ENCODE assay signal across 11 cellular contexts in the genomic region with DNA sequence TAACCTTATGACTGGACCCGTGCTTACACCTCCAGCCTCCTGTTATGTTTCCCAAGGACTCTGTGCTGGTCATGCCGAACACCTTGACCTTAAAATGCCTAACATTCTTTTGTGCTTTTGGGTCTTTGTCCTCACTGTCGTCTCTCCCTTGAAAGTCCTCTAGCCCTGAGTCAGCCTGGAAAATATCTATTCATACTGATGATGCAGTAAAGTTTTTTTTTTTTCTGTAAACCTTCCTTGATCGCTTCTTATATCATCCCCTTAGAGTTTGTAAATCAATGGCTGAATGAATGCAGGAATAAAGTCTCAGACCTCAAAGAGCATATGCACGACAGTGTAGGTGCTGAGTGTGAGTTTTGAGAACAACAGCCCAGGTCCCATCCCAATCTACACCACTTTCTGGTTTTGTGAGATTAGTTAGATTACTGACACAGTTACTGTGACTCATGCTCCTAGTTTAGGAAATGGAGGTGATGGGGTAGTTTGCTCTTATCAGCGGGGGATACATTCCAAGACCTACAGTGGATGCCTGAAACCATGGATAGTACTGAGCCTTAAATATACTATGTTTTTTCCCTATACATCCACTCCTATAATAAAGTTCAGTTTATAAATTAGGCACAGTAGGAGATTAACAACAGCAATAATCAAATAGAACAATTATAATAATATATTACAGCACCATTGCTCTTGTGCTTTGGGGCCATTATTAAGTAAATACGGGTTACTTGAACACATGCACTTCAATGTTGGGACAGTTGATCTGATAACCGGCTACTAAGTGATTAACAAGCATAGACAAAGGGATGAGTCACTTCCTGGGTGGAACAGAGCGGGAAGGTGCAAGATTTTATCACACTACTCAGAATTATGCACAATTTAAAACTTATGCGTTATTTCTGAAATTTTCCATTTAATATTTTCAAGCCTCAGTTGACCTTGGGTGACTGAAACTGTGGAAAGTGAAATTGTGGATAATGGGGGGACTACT. TPM values are rescaled to one million over a fixed set of nuclear protein-coding genes. Genes with fewer than 3 reads are reported as not detected.
DNase-seq lines count a peak whose midpoint lies in the region; ATAC-seq and TF ChIP-seq lines count a peak whose summit lies in the region.
"Had no signal": no experiment of that assay in that cellular context is flagged by ENCODE, and none has a peak within 500 bp of the region (broad histone marks: within the 10 kb centered on the region; RNA-seq: fewer than 3 reads in every experiment).

No MANE protein-coding gene starts in this region.

- no peaks in the 10 kb centered on the region for H3K9me3 ChIP-seq in parathyroid adenoma (ENCODE audit: control insufficient read depth, low read length)
- no peaks in the 10 kb centered on the region for H3K9me3 ChIP-seq in heart left ventricle

- H3K4me1 ChIP-seq in parathyroid adenoma (no peaks in the 10 kb centered on the region), heart left ventricle (no peaks in the 10 kb centered on the region)

- WGBS in heart left ventricle, 4 donors, result 66 to 74% (median 72%) methylated on average over 10 of the region's 10 CpGs

- intact Hi-C loops in activated CD4-positive, alpha-beta T cell treated with anti-CD3 and anti-CD28 coated beads, Interleukin-2, amount 10 ng/mL, durations not matched to agents 24 days and 14 days (cut with micrococcal nuclease), result loop anchor here (5.0 kb wide), 1 partner anchor 45 kb away; the partner anchor contains the start of gene MRPL16
- intact Hi-C loops in heart left ventricle (cut with DNase I), result no loop called here

- no peaks in the 10 kb centered on the region for H3K79me2 ChIP-seq in parathyroid adenoma

- peak overlapping the region; percentile 88 for H3K27ac Mint-ChIP-seq in activated CD4-positive, alpha-beta T cell treated with anti-CD3 and anti-CD28 coated beads, Interleukin-2, amount 10 ng/mL, durations not matched to agents 24 days and 14 days

- H3K36me3 ChIP-seq in brain microvascular endothelial cell (replicated peaks) (no peaks in the 10 kb centered on the region), parathyroid adenoma (ENCODE audit: control insufficient read depth, insufficient read depth, low read length) (no peaks in the 10 kb centered on the region), heart left ventricle (no peaks in the 10 kb centered on the region)

- DNase-seq in activated CD4-positive, alpha-beta T cell treated with anti-CD3 and anti-CD28 coated beads, Interleukin-2, amount 10 ng/mL, durations not matched to agents 24 days and 14 days, result peak; percentile 67
- no peak for DNase-seq in activated CD4-positive, alpha-beta T cell treated with anti-CD3 and anti-CD28 coated beads, Interleukin-2, amount 50 U/mL, for 1 hour
- DNase-seq in NCI-H460 (ENCODE audit: extremely low read depth, low read depth), result peak; percentile 5
- DNase-seq in brain microvascular endothelial cell, result peak; percentile 9
- DNase-seq in NCI-H526 (lab: John Stamatoyannopoulos, UW), result no peak
- no peak for DNase-seq in heart left ventricle
- DNase-seq in GM13976 (ENCODE audit: low spot score), result no peak
- DNase-seq: H7, KG1 had no signal

- H3K27me3 Mint-ChIP-seq in activated CD4-positive, alpha-beta T cell treated with anti-CD3 and anti-CD28 coated beads, Interleukin-2, amount 10 ng/mL, durations not matched to agents 24 days and 14 days, result peaks cover 1% of the 10 kb centered on the region

- H2AFZ ChIP-seq in parathyroid adenoma, result no peak overlapping the region

- peak overlapping the region; percentile 1 for H3K4me2 ChIP-seq in parathyroid adenoma (ENCODE audit: low read length)

- in situ Hi-C loops in brain microvascular endothelial cell (cut with HindIII; ENCODE audit: low pct_ligation_motif_present, low sequenced_read_pairs), result no loop called here
- in situ Hi-C loops in GM13976 (cut with MboI; ENCODE audit: low sequenced_read_pairs, unreplicated experiment), result no loop called here

- peak overlapping the region; percentile 55 for H3K4me3 Mint-ChIP-seq in activated CD4-positive, alpha-beta T cell treated with anti-CD3 and anti-CD28 coated beads, Interleukin-2, amount 10 ng/mL, durations not matched to agents 24 days and 14 days

- H3K27me3 ChIP-seq in brain microvascular endothelial cell (replicated peaks) (no peaks in the 10 kb centered on the region), parathyroid adenoma (ENCODE audit: control insufficient read depth, insufficient read depth, low read length) (no peaks in the 10 kb centered on the region), heart left ventricle (no peaks in the 10 kb centered on the region)

- TF ChIP-seq POLR2A in heart left ventricle (IDR thresholded peaks at IDR 0.05), result no peak

- ATAC-seq in heart left ventricle, result no peak

- H3K36me3 Mint-ChIP-seq in activated CD4-positive, alpha-beta T cell treated with anti-CD3 and anti-CD28 coated beads, Interleukin-2, amount 10 ng/mL, durations not matched to agents 24 days and 14 days (ENCODE audit: low read depth), result peaks cover 1% of the 10 kb centered on the region

- H3K4me3 ChIP-seq in brain microvascular endothelial cell (ENCODE audit: low read depth, low read length) (no peak overlapping the region), parathyroid adenoma (ENCODE audit: low read depth, low read length) (no peak overlapping the region), heart left ventricle (no peak overlapping the region)

- no peak overlapping the region for H3K9ac ChIP-seq in parathyroid adenoma

- H3K27ac ChIP-seq in brain microvascular endothelial cell (no peak overlapping the region), parathyroid adenoma (no peak overlapping the region), heart left ventricle (no peak overlapping the region)

- no peaks in the 10 kb centered on the region for H3K9me3 Mint-ChIP-seq in activated CD4-positive, alpha-beta T cell treated with anti-CD3 and anti-CD28 coated beads, Interleukin-2, amount 10 ng/mL, durations not matched to agents 24 days and 14 days

- H3K4me1 Mint-ChIP-seq in activated CD4-positive, alpha-beta T cell treated with anti-CD3 and anti-CD28 coated beads, Interleukin-2, amount 10 ng/mL, durations not matched to agents 24 days and 14 days, result peaks cover 20% of the 10 kb centered on the region

- TF ChIP-seq CTCF in brain microvascular endothelial cell (IDR thresholded peaks at IDR 0.05; ENCODE audit: low read depth, low read length, missing control alignments) (no peak), parathyroid adenoma (IDR thresholded peaks at IDR 0.05) (no peak), heart left ventricle (IDR thresholded peaks at IDR 0.05) (no peak), GM13976 (IDR thresholded peaks at IDR 0.05; ENCODE audit: borderline replicate concordance, control extremely low read depth, extremely low read depth, insufficient read depth, missing control alignments) (no peak)

RNA-seq across cellular contexts. Expression of gene TCN1, which starts 8.5 kb away (rescaled TPM):
- total RNA-seq in activated CD4-positive, alpha-beta T cell treated with anti-CD3 and anti-CD28 coated beads, Interleukin-2, amount 10 ng/mL, durations not matched to agents 24 days and 14 days, result not detected in 2 replicates
- total RNA-seq in NCI-H460 (2014; rRNA removed; shearing (Covaris generic)), result not detected in 2 replicates
- not detected in 2 replicates for polyA plus RNA-seq in NCI-H460 (2014; cell fraction: nucleus; rRNA removed)
- total RNA-seq in heart left ventricle, result under 1 TPM in 1 of 9 donors, not detected in 8; 0.53 TPM
- polyA plus RNA-seq in heart left ventricle, result under 1 TPM in 1 of 2 donors, not detected in 1; 0.11 TPM
- total RNA-seq: H7 had no signal

RNA-seq across cellular contexts. Expression of gene CBLIF, which starts 12.4 kb away (rescaled TPM):
- not detected in 2 replicates for total RNA-seq in activated CD4-positive, alpha-beta T cell treated with anti-CD3 and anti-CD28 coated beads, Interleukin-2, amount 10 ng/mL, durations not matched to agents 24 days and 14 days
- not detected in 2 replicates for total RNA-seq in NCI-H460 (2014; rRNA removed; shearing (Covaris generic))
- polyA plus RNA-seq in NCI-H460 (2014; cell fraction: nucleus; rRNA removed), result not detected in 2 replicates
- not detected for total RNA-seq in heart left ventricle
- not detected for polyA plus RNA-seq in heart left ventricle
- total RNA-seq: H7, liver had no signal
- polyA plus RNA-seq: liver had no signal

RNA-seq across cellular contexts. Expression of gene OOSP3, which starts 20.8 kb away (rescaled TPM):
- total RNA-seq in activated CD4-positive, alpha-beta T cell treated with anti-CD3 and anti-CD28 coated beads, Interleukin-2, amount 10 ng/mL, durations not matched to agents 24 days and 14 days, result not detected in 2 replicates
- total RNA-seq in NCI-H460 (2014; rRNA removed; shearing (Covaris generic)), result not detected in 2 replicates
- polyA plus RNA-seq in NCI-H460 (2014; cell fraction: nucleus; rRNA removed), result not detected in 2 replicates
- not detected for total RNA-seq in heart left ventricle
- not detected for polyA plus RNA-seq in heart left ventricle
- total RNA-seq: H7, liver had no signal
- polyA plus RNA-seq: liver had no signal

RNA-seq across cellular contexts. Expression of gene MRPL16, which starts 47.2 kb away (rescaled TPM):
- total RNA-seq in activated CD4-positive, alpha-beta T cell treated with anti-CD3 and anti-CD28 coated beads, Interleukin-2, amount 10 ng/mL, durations not matched to agents 24 days and 14 days, result 96.8 and 97.4 TPM in 2 replicates
- 43.5 and 50.5 TPM in 2 replicates for total RNA-seq in NCI-H460 (2014; rRNA removed; shearing (Covaris generic))
- 64.8 and 73.7 TPM in 2 replicates for polyA plus RNA-seq in NCI-H460 (2014; cell fraction: nucleus; rRNA removed)
- total RNA-seq in heart left ventricle, result 100 to 1,000 TPM in 1 of 9 donors, 10 to 100 TPM in 8; 59.3 to 117 (median 84.9) TPM
- 100 to 1,000 TPM in 1 of 2 donors, 10 to 100 TPM in 1; 73.6 to 124 TPM for polyA plus RNA-seq in heart left ventricle

Comparison
In these comparisons a context has a peak if more than half of its experiments do, and no peak if none do; other contexts are left out.
1. DNase-seq: peak in activated CD4-positive, alpha-beta T cell treated with anti-CD3 and anti-CD28 coated beads, Interleukin-2, amount 10 ng/mL, durations not matched to agents 24 days and 14 days (single experiment), NCI-H460 (single experiment) and brain microvascular endothelial cell (single experiment); none in activated CD4-positive, alpha-beta T cell treated with anti-CD3 and anti-CD28 coated beads, Interleukin-2, amount 50 U/mL, for 1 hour (single experiment), NCI-H526 (0 of 2), heart left ventricle (0 of 5) and GM13976 (single experiment).